ENCODE assay signal across 8 cellular contexts in genomic region chr9:33076360-33077004, GRCh38. TPM values are rescaled to one million over a fixed set of nuclear protein-coding genes. Genes with fewer than 3 reads are reported as not detected.
DNase-seq lines count a peak whose midpoint lies in the region; ATAC-seq and TF ChIP-seq lines count a peak whose summit lies in the region.

TSS of gene SMU1 (minus strand) at chr9:33076674. CDS start at chr9:33076608, 66 bp downstream.

- peak; percentile 91 for ATAC-seq in RWPE2 (ENCODE audit: low read depth)
- peak; percentile 92 to 95 for ATAC-seq in naive thymus-derived CD8-positive, alpha-beta T cell

- H3K27me3 Mint-ChIP-seq in activated T-helper 2 cell treated with anti-CD3 and anti-CD28 coated beads, Interferon-gamma antibody, Interleukin-2, Interleukin-4, amounts not matched to agents 10 μg/mL and 5 μg/mL and 100 μg/mL, durations not matched to agents 14 hours and 24 hours and 36 hours (ENCODE audit: low read depth), result no peaks in the 10 kb centered on the region
- peaks cover 0 to 2% (median 0%) of the 10 kb centered on the region in 5 donors for H3K27me3 Mint-ChIP-seq in naive thymus-derived CD8-positive, alpha-beta T cell

- no peaks in the 10 kb centered on the region for H3K27me3 ChIP-seq in RWPE2 (ENCODE audit: insufficient read depth, poor library complexity, severe bottlenecking)

- H3K4me3 ChIP-seq in RWPE2 (ENCODE audit: severe bottlenecking) (peak within 1 kb of the TSS; percentile 81), fibroblast of mammary gland (ENCODE audit: control insufficient read depth, low read depth, low read length) (peak within 1 kb of the TSS; percentile 99)

- H3K4me1 ChIP-seq in RWPE2 (ENCODE audit: insufficient read depth, poor library complexity, severe bottlenecking), result peaks cover 21% of the 10 kb centered on the region

- H3K27ac ChIP-seq in RWPE2 (ENCODE audit: poor library complexity, severe bottlenecking), result peak within 1 kb of the TSS; percentile 47

- POLR2A ChIA-PET in naive thymus-derived CD8-positive, alpha-beta T cell (lab: Charles Lee), result interaction anchor here (0.8 to 2.3 kb wide), 21 partner anchors 9 to 526 kb away, joined by 3 to 19 read pairs (median 3); partner anchors contain the start of genes B4GALT1, BAG1, CHMP5 and DNAJA1

- intact Hi-C loops in activated T-helper 2 cell treated with anti-CD3 and anti-CD28 coated beads, Interferon-gamma antibody, Interleukin-2, Interleukin-4, amounts not matched to agents 10 μg/mL and 5 μg/mL and 100 μg/mL, durations not matched to agents 14 hours and 24 hours and 36 hours (cut with micrococcal nuclease), result loop anchor here (1.0 kb wide), 6 partner anchors 51 to 214 kb away; partner anchors contain the start of genes APTX, B4GALT1, BAG1 and DNAJA1

- H3K36me3 Mint-ChIP-seq in activated T-helper 2 cell treated with anti-CD3 and anti-CD28 coated beads, Interferon-gamma antibody, Interleukin-2, Interleukin-4, amounts not matched to agents 10 μg/mL and 5 μg/mL and 100 μg/mL, durations not matched to agents 14 hours and 24 hours and 36 hours (ENCODE audit: low read depth), result peaks cover 30% of the 10 kb centered on the region
- H3K36me3 Mint-ChIP-seq in naive thymus-derived CD8-positive, alpha-beta T cell, result peaks cover 0 to 34% (median 0%) of the 10 kb centered on the region in 3 donors

- TF ChIP-seq CTCF in RWPE2 (IDR thresholded peaks at IDR 0.05; ENCODE audit: poor library complexity, severe bottlenecking) (no peak), fibroblast of mammary gland (conservative IDR thresholded peaks at IDR 0.05; ENCODE audit: control insufficient read depth, insufficient read depth, low read depth, low read length) (no peak)

- DNase-seq in EH (ENCODE audit: low read depth) (peak; percentile 98), H4 (ENCODE audit: low spot score) (peak; percentile 96), LoVo (ENCODE audit: low spot score) (peak; percentile 98), RWPE2 (ENCODE audit: low spot score) (peak; percentile 95), fibroblast of mammary gland (ENCODE audit: low read depth) (peak; percentile 97)
- peak; percentile 96 for DNase-seq in activated T-helper 2 cell treated with anti-CD3 and anti-CD28 coated beads, Interferon-gamma antibody, Interleukin-2, Interleukin-4, amounts not matched to agents 10 μg/mL and 5 μg/mL and 100 μg/mL, durations not matched to agents 14 hours and 24 hours and 36 hours (ENCODE audit: low spot score)
- peak; percentile 85 to 98 (median 96) for DNase-seq in naive thymus-derived CD8-positive, alpha-beta T cell
- peak; percentile 86 to 96 (median 94) for DNase-seq in stimulated activated naive CD4-positive, alpha-beta T cell (lab: John Stamatoyannopoulos, UW)

- peak within 1 kb of the TSS; percentile 99 for H3K27ac Mint-ChIP-seq in activated T-helper 2 cell treated with anti-CD3 and anti-CD28 coated beads, Interferon-gamma antibody, Interleukin-2, Interleukin-4, amounts not matched to agents 10 μg/mL and 5 μg/mL and 100 μg/mL, durations not matched to agents 14 hours and 24 hours and 36 hours
- peak within 1 kb of the TSS; percentile 96 to 100 (median 100) for H3K27ac Mint-ChIP-seq in naive thymus-derived CD8-positive, alpha-beta T cell

- no peaks in the 10 kb centered on the region for H3K9me3 Mint-ChIP-seq in activated T-helper 2 cell treated with anti-CD3 and anti-CD28 coated beads, Interferon-gamma antibody, Interleukin-2, Interleukin-4, amounts not matched to agents 10 μg/mL and 5 μg/mL and 100 μg/mL, durations not matched to agents 14 hours and 24 hours and 36 hours
- H3K9me3 Mint-ChIP-seq in naive thymus-derived CD8-positive, alpha-beta T cell, result no peaks in the 10 kb centered on the region

- peaks cover 36% of the 10 kb centered on the region for H3K36me3 ChIP-seq in RWPE2 (ENCODE audit: low read depth)

- no peaks in the 10 kb centered on the region for H3K9me3 ChIP-seq in RWPE2 (ENCODE audit: severe bottlenecking)

- peak within 1 kb of the TSS; percentile 99 for H3K4me3 Mint-ChIP-seq in activated T-helper 2 cell treated with anti-CD3 and anti-CD28 coated beads, Interferon-gamma antibody, Interleukin-2, Interleukin-4, amounts not matched to agents 10 μg/mL and 5 μg/mL and 100 μg/mL, durations not matched to agents 14 hours and 24 hours and 36 hours (ENCODE audit: low read depth)
- peak within 1 kb of the TSS; percentile 92 to 100 (median 99) for H3K4me3 Mint-ChIP-seq in naive thymus-derived CD8-positive, alpha-beta T cell

- H3K4me1 Mint-ChIP-seq in activated T-helper 2 cell treated with anti-CD3 and anti-CD28 coated beads, Interferon-gamma antibody, Interleukin-2, Interleukin-4, amounts not matched to agents 10 μg/mL and 5 μg/mL and 100 μg/mL, durations not matched to agents 14 hours and 24 hours and 36 hours (ENCODE audit: low read depth), result peaks cover 28% of the 10 kb centered on the region
- peaks cover 18 to 52% (median 44%) of the 10 kb centered on the region in 4 donors for H3K4me1 Mint-ChIP-seq in naive thymus-derived CD8-positive, alpha-beta T cell

RNA-seq across cellular contexts. Expression of gene SMU1, which starts in this region (rescaled TPM):
- 31.8 and 32.0 TPM in 2 replicates for total RNA-seq in H4 (2014; rRNA removed; shearing (Covaris generic))
- 27.6 and 28.3 TPM in 2 replicates for total RNA-seq in activated T-helper 2 cell treated with anti-CD3 and anti-CD28 coated beads, Interferon-gamma antibody, Interleukin-2, Interleukin-4, amounts not matched to agents 10 μg/mL and 5 μg/mL and 100 μg/mL, durations not matched to agents 14 hours and 24 hours and 36 hours
- total RNA-seq in naive thymus-derived CD8-positive, alpha-beta T cell, result 10 to 100 TPM; 29.5 to 30.9 TPM
- 10 to 100 TPM; 19.5 to 24.3 (median 23.7) TPM for polyA plus RNA-seq in naive thymus-derived CD8-positive, alpha-beta T cell

Comparison
In these comparisons a context has a peak if more than half of its experiments do, and no peak if none do; other contexts are left out.
1. Peak in every context shown above with its lines: DNase-seq, ATAC-seq, H3K4me3 ChIP-seq and H3K27ac ChIP-seq.